ENCODE assay signal across 23 cellular contexts in the genomic region with DNA sequence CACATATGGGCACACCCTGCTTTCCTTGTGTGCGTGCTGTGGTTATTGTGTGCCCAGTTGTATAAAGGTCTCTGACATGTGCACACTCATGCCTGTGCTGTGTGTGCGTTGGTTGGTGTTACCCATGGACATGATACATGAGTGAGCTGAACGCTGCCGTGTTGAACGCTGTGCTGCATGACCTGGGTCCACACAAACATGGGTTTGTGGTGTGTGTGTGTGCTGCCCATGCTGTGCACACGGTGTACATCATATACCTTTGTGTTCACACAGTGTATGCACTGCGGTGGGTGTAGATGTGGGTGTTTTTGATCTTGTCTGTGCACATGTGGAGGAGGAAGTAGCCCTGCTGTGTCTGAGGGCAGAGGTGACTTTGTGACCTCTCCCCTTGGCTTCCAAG.
"Had no signal": no experiment of that assay in that cellular context is flagged by ENCODE, and none has a peak within 500 bp of the region (broad histone marks: within the 10 kb centered on the region; RNA-seq: fewer than 3 reads in every experiment).

No MANE protein-coding gene starts in this region.

- H3K4me3 ChIP-seq: coronary artery, lower lobe of right lung, transverse colon had no signal

- H3K4me1 Mint-ChIP-seq: mesothelial cell of epicardium had no signal

- H3K27ac Mint-ChIP-seq: activated CD4-positive, alpha-beta T cell treated with anti-CD3 and anti-CD28 coated beads, Interleukin-2, amount 10 ng/mL, durations not matched to agents 7 days and 5 days; activated T-helper 1 cell treated with anti-CD3 and anti-CD28 coated beads, Interleukin-12 subunit alpha, Interleukin-12 subunit beta, Interleukin-2, Interleukin-4 antibody, amounts not matched to agents 30 ng/mL and 10 ng/mL and 1 ng/mL, durations not matched to agents 14 hours and 24 hours and 36 hours; mesothelial cell of epicardium; natural killer cell treated with Interleukin-12 subunit alpha and Interleukin-12 subunit beta and Interleukin-15 and Interleukin-18, amount 100 ng/mL, for 72 hours; progenitor cell of endocrine pancreas had no signal

- H3K4me3 Mint-ChIP-seq: activated CD4-positive, alpha-beta T cell treated with anti-CD3 and anti-CD28 coated beads, Interleukin-2, amount 10 ng/mL, durations not matched to agents 7 days and 5 days; activated T-helper 1 cell treated with anti-CD3 and anti-CD28 coated beads, Interleukin-12 subunit alpha, Interleukin-12 subunit beta, Interleukin-2, Interleukin-4 antibody, amounts not matched to agents 30 ng/mL and 10 ng/mL and 1 ng/mL, durations not matched to agents 14 hours and 24 hours and 36 hours; brain; mesothelial cell of epicardium; natural killer cell treated with Interleukin-12 subunit alpha and Interleukin-12 subunit beta and Interleukin-15 and Interleukin-18, amount 100 ng/mL, for 72 hours; T-cell had no signal

- H3K27me3 ChIP-seq: transverse colon had no signal

- H3K27ac ChIP-seq: coronary artery, lower lobe of right lung, transverse colon had no signal

- H3K36me3 ChIP-seq: lower lobe of right lung, transverse colon had no signal

- H3K27me3 Mint-ChIP-seq: brain, progenitor cell of endocrine pancreas had no signal

- FAIRE-seq: endometrium, frontal cortex, keratinocyte had no signal

- H3K9me3 Mint-ChIP-seq: activated CD4-positive, alpha-beta T cell treated with anti-CD3 and anti-CD28 coated beads, Interleukin-2, amount 10 ng/mL, durations not matched to agents 7 days and 5 days; activated T-helper 1 cell treated with anti-CD3 and anti-CD28 coated beads, Interleukin-12 subunit alpha, Interleukin-12 subunit beta, Interleukin-2, Interleukin-4 antibody, amounts not matched to agents 30 ng/mL and 10 ng/mL and 1 ng/mL, durations not matched to agents 14 hours and 24 hours and 36 hours; mesothelial cell of epicardium; natural killer cell treated with Interleukin-12 subunit alpha and Interleukin-12 subunit beta and Interleukin-15 and Interleukin-18, amount 100 ng/mL, for 72 hours; T-cell had no signal

- H3K36me3 Mint-ChIP-seq: brain; mesothelial cell of epicardium; natural killer cell treated with Interleukin-12 subunit alpha and Interleukin-12 subunit beta and Interleukin-15 and Interleukin-18, amount 100 ng/mL, for 72 hours; T-cell had no signal

- DNase-seq: activated CD4-positive, alpha-beta T cell treated with anti-CD3 and anti-CD28 coated beads, Interleukin-2, amount 10 ng/mL, durations not matched to agents 7 days and 5 days; activated CD4-positive, CD25-positive, alpha-beta regulatory T cell; activated CD8-positive, alpha-beta memory T cell treated with anti-CD3 and anti-CD28 coated beads, Interleukin-2, amount 50 U/mL, for 4 hours; activated naive CD4-positive, alpha-beta T cell treated with Interleukin-2 at 50 U/mL for 16 hours; anterior cingulate cortex; central memory CD4-positive, alpha-beta T cell; erythroblast; stimulated activated CD8-positive, alpha-beta memory T cell treated with anti-CD3 and anti-CD28 coated beads, Interleukin-4, amount 100 ng/mL, for 48 hours; stimulated activated naive CD4-positive, alpha-beta T cell; substantia nigra; T-cell; transverse colon had no signal

- H3K9me3 ChIP-seq: lower lobe of right lung, transverse colon had no signal

- ATAC-seq: SK-N-SH treated with all-trans-retinoic acid at 6 μM for 48 hours, T-cell had no signal
